In genomic region chr9:128470560-128470959, GRCh38 we compare ENCODE assay signal across 12 cellular contexts. TPM values are rescaled to one million over a fixed set of nuclear protein-coding genes. Genes with fewer than 3 reads are reported as not detected.
A peak's percentile ranks its signal among the peaks of the same experiment; 100 is the strongest.
DNase-seq lines count a peak whose midpoint lies in the region; ATAC-seq, FAIRE-seq and TF ChIP-seq lines count a peak whose summit lies in the region.
"Had no signal": no experiment of that assay in that cellular context is flagged by ENCODE, and none has a peak within 500 bp of the region (broad histone marks: within the 10 kb centered on the region; RNA-seq: fewer than 3 reads in every experiment).

No MANE protein-coding gene starts in this region.

- no peaks in the 10 kb centered on the region for H3K9me3 ChIP-seq in BLaER1 treated with 17β-estradiol and CSF1 and Interleukin-3, amounts not matched to agents 10 nM and 100 nM (replicated peaks in 1 of 11)
- H3K9me3 ChIP-seq in mucosa of descending colon: no peaks in the 10 kb centered on the region

- peak overlapping the region in 9 of 11 experiments; percentile 50 to 87 (median 80); a peak in 18 of 22 replicates for H3K27ac ChIP-seq in BLaER1 treated with 17β-estradiol and CSF1 and Interleukin-3, amounts not matched to agents 10 nM and 100 nM

- H3K4me1 ChIP-seq in BLaER1 treated with 17β-estradiol and CSF1 and Interleukin-3, amounts not matched to agents 10 nM and 100 nM: peaks cover 20 to 58% (median 53%) of the 10 kb centered on the region in 10 experiments
- H3K4me1 ChIP-seq in mucosa of descending colon (ENCODE audit: low read depth): no peaks in the 10 kb centered on the region

- peak; percentile 23 for DNase-seq in H54 (ENCODE audit: insufficient read length, low spot score)
- peak; percentile 70 for DNase-seq in SKM-1 treated with dmso at 0.1 percent for 144 hours (lab: John Stamatoyannopoulos, UW; ENCODE audit: unreplicated experiment)
- peak; percentile 51 for DNase-seq in glomerular visceral epithelial cell (ENCODE audit: extremely low spot score)
- DNase-seq in NCI-H748 treated with DMSO at 0.1 percent for 48 hours (lab: John Stamatoyannopoulos, UW): no peak
- no peak for DNase-seq in H7
- DNase-seq in mucosa of descending colon: no peak
- DNase-seq: activated effector memory CD4-positive, alpha-beta T cell treated with Interleukin-2 at 50 U/mL for 16 hours; endodermal cell; left cardiac atrium; NCI-H146 had no signal

- peak overlapping the region; percentile 29 to 78 (median 66); a peak in 18 of 22 replicates for H3K9ac ChIP-seq in BLaER1 treated with 17β-estradiol and CSF1 and Interleukin-3, amounts not matched to agents 10 nM and 100 nM

- TF ChIP-seq POLR2A in H54 (IDR thresholded peaks at IDR 0.05; ENCODE audit: low read depth, low read length): no peak

- FAIRE-seq in H54 (lab: Jason Lieb, UNC): no peak

- H3K4me3 ChIP-seq in BLaER1 treated with 17β-estradiol and CSF1 and Interleukin-3, amounts not matched to agents 10 nM and 100 nM: peak overlapping the region in 3 of 10 experiments; percentile 23 to 32 (median 28); a peak in 3 of 20 replicates
- H3K4me3 ChIP-seq in H7 (ENCODE audit: insufficient read depth, low read depth, low read length) (no peak overlapping the region), mucosa of descending colon (no peak overlapping the region)

- TF ChIP-seq CTCF in mucosa of descending colon (IDR thresholded peaks at IDR 0.05): no peak

- H3K36me3 ChIP-seq in BLaER1 treated with 17β-estradiol and CSF1 and Interleukin-3, amounts not matched to agents 10 nM and 100 nM: peaks cover 37 to 85% (median 74%) of the 10 kb centered on the region in 11 experiments
- H3K36me3 ChIP-seq in H7 (replicated peaks; ENCODE audit: control insufficient read depth, insufficient read depth, low read length): peaks cover 3% of the 10 kb centered on the region
- no peaks in the 10 kb centered on the region for H3K36me3 ChIP-seq in mucosa of descending colon (ENCODE audit: low read depth)

- no peaks in the 10 kb centered on the region; a peak in 1 of 22 replicates for H4K20me1 ChIP-seq in BLaER1 treated with 17β-estradiol and CSF1 and Interleukin-3, amounts not matched to agents 10 nM and 100 nM

- intact Hi-C loops in mucosa of descending colon (cut with DNase I, micrococcal nuclease): no loop called here

- ATAC-seq in GM21576 (IDR thresholded peaks at IDR 0.05; ENCODE audit: unreplicated experiment) (no peak), mucosa of descending colon (no peak)

- peak overlapping the region; percentile 63 to 89 (median 81) for H3K4me2 ChIP-seq in BLaER1 treated with 17β-estradiol and CSF1 and Interleukin-3, amounts not matched to agents 10 nM and 100 nM

- no peaks in the 10 kb centered on the region for H3K27me3 ChIP-seq in BLaER1 treated with 17β-estradiol and CSF1 and Interleukin-3, amounts not matched to agents 10 nM and 100 nM
- no peaks in the 10 kb centered on the region for H3K27me3 ChIP-seq in H7 (ENCODE audit: control insufficient read depth, insufficient read depth, low read length)

RNA-seq across cellular contexts. Expression of gene ODF2, which starts 14.8 kb away (rescaled TPM):
- total RNA-seq in H7 (2014; rRNA removed; shearing (Covaris generic)): 12.0 and 15.8 TPM in 2 replicates
- 10 to 100 TPM; 17.1 to 26.1 (median 19.4) TPM for total RNA-seq in mucosa of descending colon

RNA-seq across cellular contexts. Expression of gene GLE1, which starts 34.0 kb away (rescaled TPM):
- 21.2 and 24.5 TPM in 2 replicates for total RNA-seq in H7 (2014; rRNA removed; shearing (Covaris generic))
- 10 to 100 TPM; 25.7 to 35.0 (median 28.0) TPM for total RNA-seq in mucosa of descending colon

RNA-seq across cellular contexts. Expression of gene CERCAM, which starts 49.9 kb away (rescaled TPM):
- total RNA-seq in H7 (2014; rRNA removed; shearing (Covaris generic)): 12.6 and 15.5 TPM in 2 replicates
- 10 to 100 TPM in 2 of 3 donors, 1 to 10 TPM in 1; 4.1 to 20.9 (median 11.5) TPM for total RNA-seq in mucosa of descending colon

Comparison
In these comparisons a context has a peak if more than half of its experiments do, and no peak if none do; other contexts are left out.
1. DNase-seq: peak in H54 (single experiment), SKM-1 treated with dmso at 0.1 percent for 144 hours (single experiment) and glomerular visceral epithelial cell (single experiment); none in NCI-H748 treated with DMSO at 0.1 percent for 48 hours (single experiment), H7 (single experiment) and mucosa of descending colon (0 of 3).